10 cellular contexts compared by ENCODE assay signal in genomic region chr14:75454963-75455546, GRCh38. TPM values are rescaled to one million over a fixed set of nuclear protein-coding genes. Genes with fewer than 3 reads are reported as not detected.
DNase-seq lines count a peak whose midpoint lies in the region; ATAC-seq, FAIRE-seq and TF ChIP-seq lines count a peak whose summit lies in the region.
"Had no signal": no experiment of that assay in that cellular context is flagged by ENCODE, and none has a peak within 500 bp of the region (broad histone marks: within the 10 kb centered on the region; RNA-seq: fewer than 3 reads in every experiment).

No MANE protein-coding gene starts in this region.

- CTCF ChIA-PET in T-cell (lab: Charles Lee), result no interaction called here

- no peak overlapping the region for H3K27ac Mint-ChIP-seq in T-cell
- no peak overlapping the region for H3K27ac Mint-ChIP-seq in activated CD4-positive, alpha-beta T cell treated with anti-CD3 and anti-CD28 coated beads, Interleukin-2, amount 10 ng/mL, durations not matched to agents 24 days and 14 days

- H3K27me3 ChIP-seq in psoas muscle (ENCODE audit: insufficient read depth in 3 of 3, low read length in 2 of 3), result no peaks in the 10 kb centered on the region
- H3K27me3 ChIP-seq in effector memory CD4-positive, alpha-beta T cell (replicated peaks; ENCODE audit: control insufficient read depth, insufficient read depth, low read length, poor library complexity, severe bottlenecking), result no peaks in the 10 kb centered on the region

- 34 to 54% (median 36%) methylated on average over 12 of the region's 12 CpGs for WGBS in psoas muscle, 3 donors

- ATAC-seq in psoas muscle (peak; percentile 38 to 69 (median 53)), T-cell (replicated peaks in 1 of 4) (no peak), HG03432 (IDR thresholded peaks at IDR 0.05; ENCODE audit: unreplicated experiment) (no peak)

- intact Hi-C loops in psoas muscle (cut with DNase I), result no loop called here
- intact Hi-C loops in activated CD4-positive, alpha-beta T cell treated with anti-CD3 and anti-CD28 coated beads, Interleukin-2, amount 10 ng/mL, durations not matched to agents 24 days and 14 days (cut with micrococcal nuclease), result loop anchor here (5.0 kb wide), 1 partner anchor 148 kb away; no protein-coding TSS in a partner anchor

- POLR2A ChIA-PET in T-cell (lab: Charles Lee), result no interaction called here

- H3K36me3 Mint-ChIP-seq in T-cell, result peaks cover 5% of the 10 kb centered on the region
- no peaks in the 10 kb centered on the region for H3K36me3 Mint-ChIP-seq in activated CD4-positive, alpha-beta T cell treated with anti-CD3 and anti-CD28 coated beads, Interleukin-2, amount 10 ng/mL, durations not matched to agents 24 days and 14 days (ENCODE audit: low read depth)

- H3K4me1 Mint-ChIP-seq in T-cell, result peaks cover 0 to 8% (median 0%) of the 10 kb centered on the region in 3 donors
- H3K4me1 Mint-ChIP-seq in activated CD4-positive, alpha-beta T cell treated with anti-CD3 and anti-CD28 coated beads, Interleukin-2, amount 10 ng/mL, durations not matched to agents 24 days and 14 days, result peaks cover 5% of the 10 kb centered on the region
- H3K4me1 Mint-ChIP-seq: central memory CD8-positive, alpha-beta T cell had no signal

- H3K9me3 Mint-ChIP-seq in T-cell, result no peaks in the 10 kb centered on the region
- no peaks in the 10 kb centered on the region for H3K9me3 Mint-ChIP-seq in activated CD4-positive, alpha-beta T cell treated with anti-CD3 and anti-CD28 coated beads, Interleukin-2, amount 10 ng/mL, durations not matched to agents 24 days and 14 days
- H3K9me3 Mint-ChIP-seq: central memory CD8-positive, alpha-beta T cell had no signal

- peak overlapping the region; percentile 81 for H3K27ac ChIP-seq in psoas muscle
- H3K27ac ChIP-seq in effector memory CD4-positive, alpha-beta T cell (ENCODE audit: insufficient read depth, low read length, poor library complexity, severe bottlenecking), result no peak overlapping the region

- H3K4me3 Mint-ChIP-seq in T-cell, result no peak overlapping the region
- H3K4me3 Mint-ChIP-seq in activated CD4-positive, alpha-beta T cell treated with anti-CD3 and anti-CD28 coated beads, Interleukin-2, amount 10 ng/mL, durations not matched to agents 24 days and 14 days, result no peak overlapping the region
- H3K4me3 Mint-ChIP-seq: central memory CD8-positive, alpha-beta T cell had no signal

- peaks cover 0 to 7% of the 10 kb centered on the region in 2 donors for H3K27me3 Mint-ChIP-seq in T-cell
- no peaks in the 10 kb centered on the region for H3K27me3 Mint-ChIP-seq in activated CD4-positive, alpha-beta T cell treated with anti-CD3 and anti-CD28 coated beads, Interleukin-2, amount 10 ng/mL, durations not matched to agents 24 days and 14 days

- peaks cover 96% of the 10 kb centered on the region for H3K4me1 ChIP-seq in psoas muscle
- H3K4me1 ChIP-seq in effector memory CD4-positive, alpha-beta T cell (ENCODE audit: control insufficient read depth, insufficient read depth, low read length, poor library complexity, severe bottlenecking), result no peaks in the 10 kb centered on the region

- H3K36me3 ChIP-seq in psoas muscle (ENCODE audit: insufficient read depth in 1 of 2, low read depth in 1 of 2), result peaks cover 0 to 12% of the 10 kb centered on the region in 2 donors
- H3K36me3 ChIP-seq in effector memory CD4-positive, alpha-beta T cell (ENCODE audit: control insufficient read depth, insufficient read depth, low read length), result no peaks in the 10 kb centered on the region

- no peak overlapping the region for H3K4me3 ChIP-seq in psoas muscle
- no peak overlapping the region for H3K4me3 ChIP-seq in effector memory CD4-positive, alpha-beta T cell (ENCODE audit: insufficient read depth, low read depth, low read length, poor library complexity, severe bottlenecking)

- TF ChIP-seq CTCF in psoas muscle (IDR thresholded peaks at IDR 0.05), result no peak

- no peak for FAIRE-seq in RCC 7860 (lab: Jason Lieb, UNC)
- FAIRE-seq: GM12891 had no signal

- H3K9me3 ChIP-seq in psoas muscle, result no peaks in the 10 kb centered on the region
- no peaks in the 10 kb centered on the region for H3K9me3 ChIP-seq in effector memory CD4-positive, alpha-beta T cell (ENCODE audit: control insufficient read depth, low read length)

- DNase-seq in EH (ENCODE audit: low read depth) (peak; percentile 89), RCC 7860 (ENCODE audit: low spot score) (peak; percentile 25), foreskin melanocyte (peak; percentile 62), psoas muscle (peak; percentile 78 to 91), T-cell (no peak)
- no peak for DNase-seq in effector memory CD4-positive, alpha-beta T cell
- DNase-seq in activated CD4-positive, alpha-beta T cell treated with anti-CD3 and anti-CD28 coated beads, Interleukin-2, amount 10 ng/mL, durations not matched to agents 24 days and 14 days, result no peak

RNA-seq across cellular contexts. Expression of gene JDP2, which starts 27.2 kb away (rescaled TPM):
- total RNA-seq in psoas muscle (10 to 100 TPM; 11.0 to 49.6 (median 30.8) TPM), T-cell (under 1 TPM; 0.45 to 0.93 (median 0.76) TPM)
- 10 to 100 TPM; 13.2 to 73.2 (median 49.9) TPM for polyA plus RNA-seq in psoas muscle
- 1.1 and 1.4 TPM in 2 replicates for total RNA-seq in activated CD4-positive, alpha-beta T cell treated with anti-CD3 and anti-CD28 coated beads, Interleukin-2, amount 10 ng/mL, durations not matched to agents 24 days and 14 days

Comparison
In these comparisons a context has a peak if more than half of its experiments do, and no peak if none do; other contexts are left out.
1. DNase-seq: peak in EH (single experiment), RCC 7860 (single experiment), foreskin melanocyte (single experiment) and psoas muscle (2 of 2); none in T-cell (0 of 34), effector memory CD4-positive, alpha-beta T cell (0 of 3) and activated CD4-positive, alpha-beta T cell treated with anti-CD3 and anti-CD28 coated beads, Interleukin-2, amount 10 ng/mL, durations not matched to agents 24 days and 14 days (single experiment).
2. ATAC-seq: peak in psoas muscle (4 of 4); none in T-cell (0 of 4) and HG03432 (single experiment).